Comparison of ENCODE assay signal across 8 cellular contexts in genomic region chr11:94623120-94623735, GRCh38.
DNase-seq lines count a peak whose midpoint lies in the region; ATAC-seq lines count a peak whose summit lies in the region.

No MANE protein-coding gene starts in this region.

- ATAC-seq in HG02678 (IDR thresholded peaks at IDR 0.05; ENCODE audit: unreplicated experiment), result peak; percentile 74

- peak; percentile 17 for DNase-seq in activated CD8-positive, alpha-beta memory T cell treated with anti-CD3 and anti-CD28 coated beads, Interleukin-2, amount 50 U/mL, for 4 hours
- no peak for DNase-seq in activated CD8-positive, alpha-beta memory T cell treated with anti-CD3 and anti-CD28 coated beads for 24 hours
- DNase-seq in NCI-H1436 treated with DMSO at 0.1 percent for 48 hours (lab: John Stamatoyannopoulos, UW) (peak; percentile 67), SKM-1 (lab: John Stamatoyannopoulos, UW; ENCODE audit: unreplicated experiment) (peak; percentile 68), brain pericyte (ENCODE audit: low read depth, low spot score) (peak; percentile 66), inferior parietal cortex (ENCODE audit: extremely low spot score) (peak; percentile 76)
- DNase-seq in stimulated activated CD4-positive, alpha-beta T cell treated with anti-CD3 and anti-CD28 coated beads, Interleukin-2, amount 100 ng/mL, for 24 hours, result peak; percentile 23 to 32
